8 cellular contexts compared by ENCODE assay signal in genomic region chr17:28372203-28372944, GRCh38. TPM values are rescaled to one million over a fixed set of nuclear protein-coding genes. Genes with fewer than 3 reads are reported as not detected.
DNase-seq lines count a peak whose midpoint lies in the region; ATAC-seq and TF ChIP-seq lines count a peak whose summit lies in the region.

No MANE protein-coding gene starts in this region.

- TF ChIP-seq RAD21 in neural cell (conservative IDR thresholded peaks at IDR 0.05), result no peak

- peaks cover 3% of the 10 kb centered on the region for H3F3A ChIP-seq in neural cell (ENCODE audit: insufficient read depth, low read length, poor library complexity, severe bottlenecking)

- peak overlapping the region; percentile 87 for H3K27ac ChIP-seq in endodermal cell (ENCODE audit: low read depth, low read length)
- H3K27ac ChIP-seq in neural cell (ENCODE audit: low read length), result peak overlapping the region; percentile 96

- TF ChIP-seq CTCF in HFF-Myc (IDR thresholded peaks at IDR 0.05; ENCODE audit: low read depth, low read length, missing control alignments), result no peak
- TF ChIP-seq CTCF in endodermal cell (conservative IDR thresholded peaks at IDR 0.05), result no peak
- peak; percentile 23 for TF ChIP-seq CTCF in neural cell (IDR thresholded peaks at IDR 0.05; ENCODE audit: poor library complexity, severe bottlenecking)

- H3K9ac ChIP-seq in endodermal cell (ENCODE audit: extremely low read depth, low read length, poor library complexity, severe bottlenecking) (no peak overlapping the region), neural cell (ENCODE audit: low read length) (peak overlapping the region; percentile 99)

- H3K27me3 ChIP-seq in endodermal cell (ENCODE audit: control insufficient read depth, insufficient read depth, low read length, poor library complexity, severe bottlenecking), result peaks cover 42% of the 10 kb centered on the region
- no peaks in the 10 kb centered on the region for H3K27me3 ChIP-seq in neural cell (ENCODE audit: insufficient read depth, low read depth, low read length)

- peak overlapping the region; percentile 51 for H3K4me3 Mint-ChIP-seq in endodermal cell

- peak overlapping the region; percentile 70 for H3K4me3 ChIP-seq in HFF-Myc (replicated peaks; ENCODE audit: low read depth, low read length)
- peak overlapping the region; percentile 65 for H3K4me3 ChIP-seq in endodermal cell (ENCODE audit: low read length)
- peak overlapping the region; percentile 95 for H3K4me3 ChIP-seq in neural cell (ENCODE audit: low read length)

- peaks cover 56% of the 10 kb centered on the region for H3K27me3 Mint-ChIP-seq in endodermal cell (ENCODE audit: insufficient read depth)

- no peaks in the 10 kb centered on the region for H4K20me1 ChIP-seq in neural cell (ENCODE audit: insufficient read depth)

- H3K36me3 ChIP-seq in endodermal cell (ENCODE audit: control insufficient read depth, insufficient read depth, low read length), result no peaks in the 10 kb centered on the region
- no peaks in the 10 kb centered on the region for H3K36me3 ChIP-seq in neural cell (ENCODE audit: insufficient read depth, low read length)

- ATAC-seq in SK-N-SH treated with all-trans-retinoic acid at 6 μM for 48 hours, result peak; percentile 16

- H3K4me2 ChIP-seq in neural cell (ENCODE audit: low read length), result peak overlapping the region; percentile 92

- peak overlapping the region; percentile 60 for H2AFZ ChIP-seq in neural cell (ENCODE audit: low read depth, low read length)

- H3K9me3 ChIP-seq in endodermal cell (ENCODE audit: control insufficient read depth, low read length), result no peaks in the 10 kb centered on the region
- H3K9me3 ChIP-seq in neural cell (ENCODE audit: low read length), result no peaks in the 10 kb centered on the region

- H3K79me2 ChIP-seq in neural cell (replicated peaks; ENCODE audit: insufficient read depth, low read length), result peaks cover 19% of the 10 kb centered on the region

- no peak for TF ChIP-seq EP300 in neural cell (conservative IDR thresholded peaks at IDR 0.05; ENCODE audit: poor library complexity, severe bottlenecking)

- no peak overlapping the region for H3K27ac Mint-ChIP-seq in endodermal cell

- H3K4me1 Mint-ChIP-seq in endodermal cell, result peaks cover 17% of the 10 kb centered on the region

- no peaks in the 10 kb centered on the region for H3K9me2 ChIP-seq in neural cell (ENCODE audit: insufficient read depth, low read length)

- H3K9me3 Mint-ChIP-seq in endodermal cell, result no peaks in the 10 kb centered on the region

- H3K36me3 Mint-ChIP-seq in endodermal cell (ENCODE audit: low read depth), result no peaks in the 10 kb centered on the region

- peak; percentile 19 for DNase-seq in DMS79 treated with DMSO at 0.1 percent for 48 hours (lab: John Stamatoyannopoulos, UW)
- DNase-seq in DMS79 (lab: John Stamatoyannopoulos, UW), result no peak
- no peak for DNase-seq in HFF-Myc (ENCODE audit: extremely low read depth, low read depth)
- no peak for DNase-seq in endodermal cell
- no peak for DNase-seq in epidermal melanocyte (ENCODE audit: insufficient read length, low spot score)
- no peak for DNase-seq in NCI-H2029 treated with DMSO at 0.1 percent for 48 hours (lab: John Stamatoyannopoulos, UW)

- peaks cover 12% of the 10 kb centered on the region for H3K4me1 ChIP-seq in endodermal cell (ENCODE audit: control insufficient read depth, insufficient read depth, low read length)

- WGBS in endodermal cell (ENCODE audit: insufficient coverage in 1 of 2, insufficient read length in 1 of 2), 2 experiments, result 16 to 33% methylated on average over 12 to 52 of the region's 53 CpGs

TF ChIP-seq in SK-N-SH treated with all-trans-retinoic acid at 6 μM for 48 hours, 23 proteins besides CTCF, POLR2A, EP300 and RAD21 (continues in another document):
- TF ChIP-seq, protein P1, sequence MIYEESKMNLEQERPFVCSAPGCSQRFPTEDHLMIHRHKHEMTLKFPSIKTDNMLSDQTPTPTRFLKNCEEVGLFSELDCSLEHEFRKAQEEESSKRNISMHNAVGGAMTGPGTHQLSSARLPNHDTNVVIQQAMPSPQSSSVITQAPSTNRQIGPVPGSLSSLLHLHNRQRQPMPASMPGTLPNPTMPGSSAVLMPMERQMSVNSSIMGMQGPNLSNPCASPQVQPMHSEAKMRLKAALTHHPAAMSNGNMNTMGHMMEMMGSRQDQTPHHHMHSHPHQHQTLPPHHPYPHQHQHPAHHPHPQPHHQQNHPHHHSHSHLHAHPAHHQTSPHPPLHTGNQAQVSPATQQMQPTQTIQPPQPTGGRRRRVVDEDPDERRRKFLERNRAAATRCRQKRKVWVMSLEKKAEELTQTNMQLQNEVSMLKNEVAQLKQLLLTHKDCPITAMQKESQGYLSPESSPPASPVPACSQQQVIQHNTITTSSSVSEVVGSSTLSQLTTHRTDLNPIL (CRISPR knock-in tag; IDR thresholded peaks at IDR 0.05; ENCODE audit: low read depth), result no peak
- TF ChIP-seq GLIS3 (CRISPR knock-in tag; IDR thresholded peaks at IDR 0.05) (no peak), ZC3H10 (CRISPR knock-in tag; IDR thresholded peaks at IDR 0.05) (no peak), TOX (CRISPR knock-in tag; IDR thresholded peaks at IDR 0.05; ENCODE audit: borderline replicate concordance) (no peak), TCF4 (CRISPR knock-in tag; IDR thresholded peaks at IDR 0.05; ENCODE audit: borderline replicate concordance) (no peak), ZNF8 (CRISPR knock-in tag; IDR thresholded peaks at IDR 0.05) (no peak), SNAI2 (CRISPR knock-in tag; IDR thresholded peaks at IDR 0.05) (no peak), PPARA (CRISPR knock-in tag; IDR thresholded peaks at IDR 0.05; ENCODE audit: borderline replicate concordance) (no peak)

TF ChIP-seq in neural cell, 6 proteins besides CTCF, POLR2A, EP300 and RAD21:
- TF ChIP-seq SMC3 (conservative IDR thresholded peaks at IDR 0.05; ENCODE audit: poor library complexity) (no peak), REST (IDR thresholded peaks at IDR 0.05; ENCODE audit: borderline replicate concordance) (peak; percentile 6), TAF1 (IDR thresholded peaks at IDR 0.05; ENCODE audit: low read depth) (no peak), EZH2 (IDR thresholded peaks at IDR 0.05; ENCODE audit: borderline replicate concordance, insufficient read depth, low read length, poor library complexity, severe bottlenecking) (no peak), MXI1 (conservative IDR thresholded peaks at IDR 0.05; ENCODE audit: poor library complexity, severe bottlenecking) (peak; percentile 81), POLR2AphosphoS5 (IDR thresholded peaks at IDR 0.05) (peak; percentile 35)

RNA-seq across cellular contexts. Expression of gene SARM1, which starts 0.9 kb away (rescaled TPM):
- total RNA-seq in endodermal cell, result 1 to 10 TPM; 1.3 to 2.0 TPM
- 11.5 TPM for polyA plus RNA-seq in endodermal cell (2013, experiment 1 of 2)
- 11.0 TPM for polyA plus RNA-seq in endodermal cell (2013, experiment 2 of 2)
- 21.6 and 23.9 TPM in 2 replicates for polyA plus RNA-seq in neural cell
- polyA minus RNA-seq in neural cell, result 42.6 and 44.7 TPM in 2 replicates

RNA-seq across cellular contexts. Expression of gene VTN, which starts 2.3 kb away (rescaled TPM):
- total RNA-seq in endodermal cell, result 1 to 10 TPM; 2.5 to 6.7 TPM
- polyA plus RNA-seq in endodermal cell (2013, experiment 1 of 2), result 5.6 TPM
- 4.4 TPM for polyA plus RNA-seq in endodermal cell (2013, experiment 2 of 2)
- 1.2 and 1.5 TPM in 2 replicates for polyA plus RNA-seq in neural cell
- 0.73 and 1.0 TPM in 2 replicates for polyA minus RNA-seq in neural cell

RNA-seq across cellular contexts. Expression of gene SEBOX, which starts 7.4 kb away (rescaled TPM):
- not detected for total RNA-seq in endodermal cell
- polyA plus RNA-seq in endodermal cell (2013, experiment 1 of 2), result not detected
- polyA plus RNA-seq in endodermal cell (2013, experiment 2 of 2), result not detected
- polyA plus RNA-seq in neural cell, result not detected in 2 replicates
- polyA minus RNA-seq in neural cell, result not detected in 2 replicates

RNA-seq across cellular contexts. Expression of gene POLDIP2, which starts 15.0 kb away (rescaled TPM):
- 10 to 100 TPM; 69.0 to 72.1 TPM for total RNA-seq in endodermal cell
- polyA plus RNA-seq in endodermal cell (2013, experiment 1 of 2), result 56.7 TPM
- polyA plus RNA-seq in endodermal cell (2013, experiment 2 of 2), result 51.2 TPM
- polyA plus RNA-seq in neural cell, result 75.4 and 84.0 TPM in 2 replicates
- 50.6 and 50.9 TPM in 2 replicates for polyA minus RNA-seq in neural cell

RNA-seq across cellular contexts. Expression of gene SLC46A1, which starts 33.6 kb away (rescaled TPM):
- 10 to 100 TPM in 1 of 2 donors, 1 to 10 TPM in 1; 6.9 to 10.9 TPM for total RNA-seq in endodermal cell
- polyA plus RNA-seq in endodermal cell (2013, experiment 1 of 2), result 4.0 TPM
- 5.7 TPM for polyA plus RNA-seq in endodermal cell (2013, experiment 2 of 2)
- polyA plus RNA-seq in neural cell, result 12.3 and 15.3 TPM in 2 replicates
- 17.3 and 20.8 TPM in 2 replicates for polyA minus RNA-seq in neural cell
